ENCODE assay signal across 8 cellular contexts in genomic region chr4:1520795-1521576, GRCh38.
DNase-seq lines count a peak whose midpoint lies in the region; ATAC-seq and TF ChIP-seq lines count a peak whose summit lies in the region.
"Not testable (repeated sequence)": the region's sequence is repeated elsewhere in the genome, so short reads cannot be mapped to it uniquely, and the experiment has no call there.

No MANE protein-coding gene starts in this region.

- H3K79me2 ChIP-seq in hepatocyte = not testable (repeated sequence)

- in situ Hi-C loops in Panc1 (cut with HindIII; ENCODE audit: low pct_unique_long_range_greater_than_20kb, low sequenced_read_pairs) = not testable (repeated sequence)

- H3K9me3 Mint-ChIP-seq in chondrocyte (ENCODE audit: low read depth) = peaks cover 14% of the 10 kb centered on the region
- peaks cover 0 to 22% (median 8%) of the 10 kb centered on the region in 11 donors for H3K9me3 Mint-ChIP-seq in naive thymus-derived CD4-positive, alpha-beta T cell

- peak overlapping the region; percentile 49 for H3K4me3 Mint-ChIP-seq in chondrocyte (ENCODE audit: unreplicated experiment)
- H3K4me3 Mint-ChIP-seq in naive thymus-derived CD4-positive, alpha-beta T cell = peak overlapping the region; percentile 36 to 85 (median 66)

- ATAC-seq in Panc1 = peak; percentile 90
- peak; percentile 55 for ATAC-seq in naive thymus-derived CD4-positive, alpha-beta T cell

- WGBS in hepatocyte (ENCODE audit: low lambda C conversion rate, missing lambda C conversion rate) = 2% methylated on average over 29 of the region's 79 CpGs

- not testable (repeated sequence) for BruUV-seq in Panc1 (replicated peaks; lab: Mats Ljungman, UMichigan)

- H3K27me3 ChIP-seq in Panc1 (ENCODE audit: control insufficient read depth, insufficient read depth, low read length); hepatocyte; naive thymus-derived CD4-positive, alpha-beta T cell (ENCODE audit: control insufficient read depth in 2 of 2, insufficient read depth in 2 of 2, low read length in 2 of 2): not testable (repeated sequence)

- H3K36me3 Mint-ChIP-seq in chondrocyte (ENCODE audit: low read depth); naive thymus-derived CD4-positive, alpha-beta T cell: not testable (repeated sequence)

- H3K27me3 Mint-ChIP-seq in chondrocyte (ENCODE audit: low read depth) = peaks cover 38% of the 10 kb centered on the region
- peaks cover 22 to 39% (median 31%) of the 10 kb centered on the region in 5 donors for H3K27me3 Mint-ChIP-seq in naive thymus-derived CD4-positive, alpha-beta T cell

- H3K4me1 ChIP-seq in Panc1 (ENCODE audit: control insufficient read depth, insufficient read depth, low read length); hepatocyte (ENCODE audit: insufficient read depth); naive thymus-derived CD4-positive, alpha-beta T cell (ENCODE audit: control insufficient read depth in 2 of 2, insufficient read depth in 2 of 2, low read length in 2 of 2): not testable (repeated sequence)

- peak overlapping the region; percentile 86 for H3K4me2 ChIP-seq in hepatocyte

- H3K36me3 ChIP-seq in Panc1 (ENCODE audit: control insufficient read depth, insufficient read depth, low read length); hepatocyte (replicated peaks; ENCODE audit: insufficient read depth, low read depth); naive thymus-derived CD4-positive, alpha-beta T cell (ENCODE audit: control insufficient read depth in 2 of 3, insufficient read depth in 3 of 3, low read length in 3 of 3): not testable (repeated sequence)

- H2AFZ ChIP-seq in hepatocyte = peak overlapping the region; percentile 80

- CTCF ChIA-PET in HEK293T (lab: Yijun Ruan, JAX); Panc1 (lab: Charles Lee); naive thymus-derived CD4-positive, alpha-beta T cell (lab: Charles Lee): not testable (repeated sequence)

- POLR2A ChIA-PET in HEK293T (lab: Yijun Ruan, JAX); Panc1 (lab: Charles Lee): not testable (repeated sequence)
- POLR2A ChIA-PET in naive thymus-derived CD4-positive, alpha-beta T cell (lab: Charles Lee) = interaction anchor here (0.6 kb wide), 1 partner anchor 174 kb away, joined by 4 read pairs; the partner anchor contains the start of gene UVSSA

- peak overlapping the region; percentile 46 to 51 for H3K4me3 ChIP-seq in Panc1 (ENCODE audit: low read depth in 2 of 2, low read length in 2 of 2)
- H3K4me3 ChIP-seq in hepatocyte; naive thymus-derived CD4-positive, alpha-beta T cell (ENCODE audit: low read length): not testable (repeated sequence)

- H3K9me3 ChIP-seq in Panc1 (ENCODE audit: control insufficient read depth, insufficient read depth, low read depth, low read length); hepatocyte (ENCODE audit: low read depth); naive thymus-derived CD4-positive, alpha-beta T cell (ENCODE audit: control insufficient read depth in 2 of 3, low read length in 3 of 3): not testable (repeated sequence)

- TF ChIP-seq CTCF in Panc1 (IDR thresholded peaks at IDR 0.05); chondrocyte (IDR thresholded peaks at IDR 0.05); hepatocyte (IDR thresholded peaks at IDR 0.05; ENCODE audit: poor library complexity): not testable (repeated sequence)

- H3K27ac ChIP-seq in Panc1 (ENCODE audit: low read length) = peak overlapping the region; percentile 48; the same call in 1 of the 2 replicates
- H3K27ac ChIP-seq in hepatocyte; naive thymus-derived CD4-positive, alpha-beta T cell (ENCODE audit: low read depth, low read length): not testable (repeated sequence)

- intact Hi-C loops in Panc1 (cut with micrococcal nuclease; ENCODE audit: unreplicated experiment); naive thymus-derived CD4-positive, alpha-beta T cell (cut with micrococcal nuclease): not testable (repeated sequence)

- H4K20me1 ChIP-seq in hepatocyte (ENCODE audit: insufficient read depth, poor library complexity, severe bottlenecking) = not testable (repeated sequence)

- not testable (repeated sequence) for H3K27ac Mint-ChIP-seq in chondrocyte (ENCODE audit: unreplicated experiment)
- H3K27ac Mint-ChIP-seq in naive thymus-derived CD4-positive, alpha-beta T cell = peak overlapping the region in 1 of 9 donors; percentile 55

- not testable (repeated sequence) for H3K4me1 Mint-ChIP-seq in chondrocyte (ENCODE audit: low read depth); naive thymus-derived CD4-positive, alpha-beta T cell

- DNase-seq in AG08396 (ENCODE audit: low spot score) (peak; percentile 55), HEK293T (ENCODE audit: extremely low spot score) (peak; percentile 74), chondrocyte (ENCODE audit: low spot score) (peak; percentile 39), hepatocyte (ENCODE audit: low spot score) (peak; percentile 67)
- not testable (repeated sequence) for DNase-seq in Panc1 (ENCODE audit: low read depth, low spot score)
- peak; percentile 22 for DNase-seq in activated CD8-positive, alpha-beta memory T cell treated with anti-CD3 and anti-CD28 coated beads, Interleukin-2, amount 50 U/mL, for 4 hours
- DNase-seq in naive thymus-derived CD4-positive, alpha-beta T cell = peak in 3 of 9 donors; percentile 15 to 31 (median 21)
- DNase-seq in stimulated activated CD4-positive, alpha-beta T cell treated with anti-CD3 and anti-CD28 coated beads, Interleukin-15, amount 100 ng/mL, for 24 hours = peak; percentile 46

- H3K9me2 ChIP-seq in hepatocyte (replicated peaks; ENCODE audit: insufficient read depth) = not testable (repeated sequence)

TF ChIP-seq in HEK293T, 16 proteins besides CTCF, POLR2A, EP300 and RAD21:
- TF ChIP-seq L3MBTL2 (conservative IDR thresholded peaks at IDR 0.05) = peak; percentile 85
